In genomic region chr6:64439274-64439673, GRCh38 we compare ENCODE assay signal across 28 cellular contexts.
"Had no signal": no experiment of that assay in that cellular context is flagged by ENCODE, and none has a peak within 500 bp of the region (broad histone marks: within the 10 kb centered on the region; RNA-seq: fewer than 3 reads in every experiment).

No MANE protein-coding gene starts in this region.

- H3K36me3 ChIP-seq: gastrocnemius medialis, neutrophil, ovary, prostate gland, spleen, uterus had no signal

- H3K4me3 ChIP-seq: gastrocnemius medialis, ovary, prostate gland, spleen, testis, uterus had no signal

- H3K4me3 Mint-ChIP-seq: activated B cell treated with CpG ODN at 0.5 μM for 24 hours; activated CD4-positive, alpha-beta T cell treated with anti-CD3 and anti-CD28 coated beads for 36 hours; activated naive CD8-positive, alpha-beta T cell treated with anti-CD3 and anti-CD28 coated beads for 36 hours; activated T-cell treated with anti-CD3 and anti-CD28 coated beads, Interleukin-2, amount 50 U/mL, for 24 hours; activated T-helper 17 cell treated with anti-CD3 and anti-CD28 coated beads, Interleukin-2, amount 50 U/mL, for 72 hours; dendritic cell treated with granulocyte-macrophage colony-stimulating factor and Interleukin-4, amounts not matched to agents 40 ng/mL and 50 ng/mL, for 4 days; memory B cell; natural killer cell treated with Interleukin-12 subunit alpha and Interleukin-12 subunit beta and Interleukin-15 and Interleukin-18, amount 100 ng/mL, for 72 hours had no signal

- DNase-seq: activated B cell treated with CpG ODN at 0.5 μM for 24 hours; activated CD4-positive, alpha-beta T cell treated with anti-CD3 and anti-CD28 coated beads for 36 hours; activated CD4-positive, alpha-beta T cell treated with anti-CD3 and anti-CD28 coated beads, Interleukin-2, amount 50 U/mL, for 4 hours; activated CD8-positive, alpha-beta memory T cell treated with anti-CD3 and anti-CD28 coated beads for 24 hours; activated CD8-positive, alpha-beta memory T cell treated with anti-CD3 and anti-CD28 coated beads, Interleukin-2, amount 50 U/mL, for 4 hours; activated naive CD4-positive, alpha-beta T cell treated with Interleukin-2 at 50 U/mL for 16 hours; activated naive CD8-positive, alpha-beta T cell treated with anti-CD3 and anti-CD28 coated beads for 36 hours; activated T-cell treated with anti-CD3 and anti-CD28 coated beads, Interleukin-2, amount 50 U/mL, for 24 hours; amniotic stem cell; cerebellar nuclear complex; effector CD4-positive, alpha-beta T cell; gastrocnemius medialis; head of caudate nucleus; hypothalamus; ovary; spleen; stimulated activated CD4-positive, alpha-beta T cell treated with anti-CD3 and anti-CD28 coated beads, Interleukin-4, amount 100 ng/mL, for 1 hour; stimulated activated naive CD4-positive, alpha-beta T cell; testis; trophoblast cell; uterus had no signal

- H3K4me1 Mint-ChIP-seq: activated B cell treated with CpG ODN at 0.5 μM for 24 hours; activated CD4-positive, alpha-beta T cell treated with anti-CD3 and anti-CD28 coated beads for 36 hours; activated naive CD8-positive, alpha-beta T cell treated with anti-CD3 and anti-CD28 coated beads for 36 hours; activated T-helper 17 cell treated with anti-CD3 and anti-CD28 coated beads, Interleukin-2, amount 50 U/mL, for 72 hours; memory B cell had no signal

- H3K9me3 Mint-ChIP-seq: memory B cell had no signal

- ATAC-seq: activated CD4-positive, alpha-beta T cell treated with anti-CD3 and anti-CD28 coated beads for 36 hours; activated T-helper 17 cell treated with anti-CD3 and anti-CD28 coated beads, Interleukin-2, amount 50 U/mL, for 72 hours; gastrocnemius medialis; natural killer cell treated with Interleukin-12 subunit alpha and Interleukin-12 subunit beta and Interleukin-15 and Interleukin-18, amount 100 ng/mL, for 72 hours had no signal

- H3K27me3 ChIP-seq: gastrocnemius medialis, neutrophil, ovary, spleen, testis, uterus had no signal

- H3K27me3 Mint-ChIP-seq: activated B cell treated with CpG ODN at 0.5 μM for 24 hours; activated CD4-positive, alpha-beta T cell treated with anti-CD3 and anti-CD28 coated beads for 36 hours; activated naive CD8-positive, alpha-beta T cell treated with anti-CD3 and anti-CD28 coated beads for 36 hours; activated T-cell treated with anti-CD3 and anti-CD28 coated beads, Interleukin-2, amount 50 U/mL, for 24 hours; activated T-helper 17 cell treated with anti-CD3 and anti-CD28 coated beads, Interleukin-2, amount 50 U/mL, for 72 hours; dendritic cell treated with granulocyte-macrophage colony-stimulating factor and Interleukin-4, amounts not matched to agents 40 ng/mL and 50 ng/mL, for 4 days; memory B cell; natural killer cell treated with Interleukin-12 subunit alpha and Interleukin-12 subunit beta and Interleukin-15 and Interleukin-18, amount 100 ng/mL, for 72 hours had no signal

- H3K9me3 ChIP-seq: gastrocnemius medialis, neutrophil, ovary, prostate gland, testis, uterus had no signal

- H3K27ac ChIP-seq: gastrocnemius medialis, neutrophil, ovary, prostate gland, spleen, testis, uterus had no signal

- H3K27ac Mint-ChIP-seq: activated B cell treated with CpG ODN at 0.5 μM for 24 hours; activated CD4-positive, alpha-beta T cell treated with anti-CD3 and anti-CD28 coated beads for 36 hours; activated naive CD8-positive, alpha-beta T cell treated with anti-CD3 and anti-CD28 coated beads for 36 hours; activated T-cell treated with anti-CD3 and anti-CD28 coated beads, Interleukin-2, amount 50 U/mL, for 24 hours; activated T-helper 17 cell treated with anti-CD3 and anti-CD28 coated beads, Interleukin-2, amount 50 U/mL, for 72 hours; dendritic cell treated with granulocyte-macrophage colony-stimulating factor and Interleukin-4, amounts not matched to agents 40 ng/mL and 50 ng/mL, for 4 days; memory B cell; natural killer cell treated with Interleukin-12 subunit alpha and Interleukin-12 subunit beta and Interleukin-15 and Interleukin-18, amount 100 ng/mL, for 72 hours had no signal

- FAIRE-seq: endometrium had no signal

- H3K36me3 Mint-ChIP-seq: activated naive CD8-positive, alpha-beta T cell treated with anti-CD3 and anti-CD28 coated beads for 36 hours; memory B cell had no signal

- H3K4me1 ChIP-seq: gastrocnemius medialis, prostate gland, spleen, testis, uterus had no signal
